Comparison of ENCODE assay signal across 30 cellular contexts in genomic region chr13:29505511-29505910, GRCh38.
"Had no signal": no experiment of that assay in that cellular context is flagged by ENCODE, and none has a peak within 500 bp of the region (broad histone marks: within the 10 kb centered on the region; RNA-seq: fewer than 3 reads in every experiment).

No MANE protein-coding gene starts in this region.

- FAIRE-seq: endometrium, urothelium cell line had no signal

- H3K36me3 ChIP-seq: lower lobe of right lung, ovary, thyroid gland had no signal

- H3K4me1 ChIP-seq: lower lobe of right lung had no signal

- H3K9me3 ChIP-seq: esophagus squamous epithelium, heart right ventricle, left ventricle myocardium inferior, lower lobe of right lung, ovary, psoas muscle, stomach, thyroid gland had no signal

- DNase-seq: cerebellar nuclear complex; cortex of kidney; effector memory CD8-positive, alpha-beta T cell; erythroblast; esophagus squamous epithelium; foreskin melanocyte; glutamatergic neuron; heart right ventricle; hippocampal formation; islet precursor cell; kidney glomerular epithelial cell; left colon; left ventricle myocardium inferior; lower lobe of right lung; naive B cell; nephron progenitor cell; occipital lobe; ovary; posterior cingulate gyrus; right cardiac atrium; stimulated activated CD4-positive, alpha-beta T cell treated with anti-CD3 and anti-CD28 coated beads, Interleukin-15, amount 100 ng/mL, for 24 hours; stimulated activated CD4-positive, alpha-beta T cell treated with anti-CD3 and anti-CD28 coated beads, Interleukin-2, amount 100 ng/mL, for 48 hours; stimulated activated naive B cell treated with anti-CD40 and anti-IgM and Interleukin-4, amounts not matched to agents 10 μg/mL and 1 μg/mL and 100 μg/mL, for 72 hours; stomach; thyroid gland had no signal

- ATAC-seq: effector memory CD8-positive, alpha-beta T cell; heart right ventricle; left colon; lower lobe of right lung; psoas muscle; right cardiac atrium; stimulated activated naive B cell treated with anti-CD40 and anti-IgM and Interleukin-4, amounts not matched to agents 10 μg/mL and 1 μg/mL and 100 μg/mL, for 72 hours had no signal

- H3K4me3 Mint-ChIP-seq: effector memory CD8-positive, alpha-beta T cell; naive B cell; nephron progenitor cell; stimulated activated naive B cell treated with anti-CD40 and anti-IgM and Interleukin-4, amounts not matched to agents 10 μg/mL and 1 μg/mL and 100 μg/mL, for 72 hours; type B pancreatic cell had no signal

- H3K9me3 Mint-ChIP-seq: effector memory CD8-positive, alpha-beta T cell; naive B cell; nephron progenitor cell; stimulated activated naive B cell treated with anti-CD40 and anti-IgM and Interleukin-4, amounts not matched to agents 10 μg/mL and 1 μg/mL and 100 μg/mL, for 72 hours; type B pancreatic cell had no signal

- H3K27ac ChIP-seq: esophagus squamous epithelium, heart right ventricle, left ventricle myocardium inferior, lower lobe of right lung, ovary, psoas muscle, skin epidermis, stomach, thyroid gland had no signal

- H3K4me3 ChIP-seq: esophagus squamous epithelium, heart right ventricle, left ventricle myocardium inferior, lower lobe of right lung, ovary, psoas muscle, skin epidermis, stomach, thyroid gland had no signal

- H3K27ac Mint-ChIP-seq: effector memory CD8-positive, alpha-beta T cell; nephron progenitor cell; stimulated activated naive B cell treated with anti-CD40 and anti-IgM and Interleukin-4, amounts not matched to agents 10 μg/mL and 1 μg/mL and 100 μg/mL, for 72 hours; type B pancreatic cell had no signal

- H3K27me3 ChIP-seq: ovary, thyroid gland had no signal

- H3K36me3 Mint-ChIP-seq: naive B cell had no signal
